In genomic region chr6:34182751-34183531, GRCh38 we compare ENCODE assay signal across 9 cellular contexts. TPM values are rescaled to one million over a fixed set of nuclear protein-coding genes. Genes with fewer than 3 reads are reported as not detected.
DNase-seq lines count a peak whose midpoint lies in the region; ATAC-seq, FAIRE-seq and TF ChIP-seq lines count a peak whose summit lies in the region.
"Had no signal": no experiment of that assay in that cellular context is flagged by ENCODE, and none has a peak within 500 bp of the region (broad histone marks: within the 10 kb centered on the region; RNA-seq: fewer than 3 reads in every experiment).

No MANE protein-coding gene starts in this region.

- H3K27me3 ChIP-seq in H1 (replicated peaks in 1 of 4; ENCODE audit: control insufficient read depth in 3 of 4, extremely low read depth in 1 of 4, insufficient read depth in 3 of 4, low read length in 3 of 4) = no peaks in the 10 kb centered on the region
- no peaks in the 10 kb centered on the region for H3K27me3 ChIP-seq in HAP-1 (ENCODE audit: low read depth)
- H3K27me3 ChIP-seq in tibial nerve = no peaks in the 10 kb centered on the region

- TF ChIP-seq POLR2A in H1 (IDR thresholded peaks at IDR 0.05; ENCODE audit: control extremely low read depth in 1 of 2, low read depth in 2 of 2, low read length in 2 of 2) = no peak
- TF ChIP-seq POLR2A in tibial nerve (IDR thresholded peaks at IDR 0.05) = no peak

- intact Hi-C loops in activated B cell treated with CpG ODN at 0.5 μM for 24 hours (cut with micrococcal nuclease) = loop anchor here (1.0 kb wide), 1 partner anchor 41 kb away; no protein-coding TSS in a partner anchor

- no peak for TF ChIP-seq EP300 in H1 (IDR thresholded peaks at IDR 0.05; ENCODE audit: borderline replicate concordance in 1 of 2, low read depth in 2 of 2, low read length in 2 of 2)
- no peak for TF ChIP-seq EP300 in tibial nerve (IDR thresholded peaks at IDR 0.05)

- H2BK5ac ChIP-seq in H1 (ENCODE audit: low read depth, low read length) = no peak overlapping the region

- peaks cover 1% of the 10 kb centered on the region for H3K36me3 Mint-ChIP-seq in activated B cell treated with CpG ODN at 0.5 μM for 24 hours (ENCODE audit: low read depth)

- H3K27me3 Mint-ChIP-seq in activated B cell treated with CpG ODN at 0.5 μM for 24 hours = no peaks in the 10 kb centered on the region

- H2AFZ ChIP-seq in H1 (ENCODE audit: low read length) = no peak overlapping the region

- no peak overlapping the region for H3K27ac ChIP-seq in H1 (ENCODE audit: low read depth, low read length)
- no peak overlapping the region for H3K27ac ChIP-seq in tibial nerve
- H3K27ac ChIP-seq: KMS-11 had no signal

- in situ Hi-C loops in HAP-1 (cut with MboI; ENCODE audit: low sequenced_read_pairs) = no loop called here

- H3K4me3 Mint-ChIP-seq in activated B cell treated with CpG ODN at 0.5 μM for 24 hours = peak overlapping the region; percentile 79

- H2BK12ac ChIP-seq in H1 (ENCODE audit: low read depth, low read length) = no peak overlapping the region

- no peak overlapping the region for H3K14ac ChIP-seq in H1 (ENCODE audit: insufficient read length)

- H3K4me2 ChIP-seq in H1 (ENCODE audit: insufficient read depth in 1 of 2, low read depth in 2 of 2, low read length in 2 of 2) = no peak overlapping the region
- H3K4me2 ChIP-seq: KMS-11 had no signal

- no peak overlapping the region for H2BK120ac ChIP-seq in H1 (replicated peaks; ENCODE audit: low read depth, low read length)

- no peaks in the 10 kb centered on the region for H3K79me1 ChIP-seq in H1 (ENCODE audit: low read depth, low read length)

- POLR2A ChIA-PET in activated B cell treated with CpG ODN at 0.5 μM for 24 hours (lab: Charles Lee) = interaction anchor here (0.7 to 2.1 kb wide), 9 partner anchors 8 to 394 kb away, joined by 3 to 19 read pairs (median 4); partner anchors contain the start of genes HMGA1, RPS10 and SMIM29
- POLR2A ChIA-PET in H1 (lab: Charles Lee; ENCODE audit: partially characterized antibody) = interaction anchor here (1.1 to 1.6 kb wide), 3 partner anchors 44 to 61 kb away, joined by 3 to 4 read pairs (median 4); no protein-coding TSS in a partner anchor

- peak overlapping the region; percentile 95 for H3K27ac Mint-ChIP-seq in activated B cell treated with CpG ODN at 0.5 μM for 24 hours

- H3K4me3 ChIP-seq in H1 (ENCODE audit: extremely low read depth in 1 of 4, insufficient read depth in 2 of 4, low read depth in 3 of 4, low read length in 4 of 4) (no peak overlapping the region), HAP-1 (no peak overlapping the region), tibial nerve (peak overlapping the region in 1 of 4 donors; percentile 21)

- peaks cover 23% of the 10 kb centered on the region for H3K4me1 Mint-ChIP-seq in activated B cell treated with CpG ODN at 0.5 μM for 24 hours

- no peak overlapping the region for H2BK15ac ChIP-seq in H1 (ENCODE audit: low read length)

- 94% methylated on average over 8 of the region's 8 CpGs; no CpG with 5 or more reads in 1 of the 2 experiments for WGBS in H1 (ENCODE audit: extremely low coverage in 1 of 2, insufficient coverage in 1 of 2, insufficient read length in 1 of 2, insufficient replicate concordance in 2 of 2, low coverage in 1 of 2, low lambda C conversion rate in 2 of 2, missing lambda C conversion rate in 1 of 2), 2 experiments
- WGBS in tibial nerve, 2 donors = 77 to 79% methylated on average over 8 of the region's 8 CpGs

- no peak overlapping the region for H3K18ac ChIP-seq in H1 (ENCODE audit: extremely low read depth, low read length)

- H4K91ac ChIP-seq in H1 (replicated peaks; ENCODE audit: insufficient read length, low read length) = no peak overlapping the region

- no peak overlapping the region for H3K4ac ChIP-seq in H1 (replicated peaks; ENCODE audit: insufficient read length, low read depth, low read length)

- no peak overlapping the region for H3K9ac ChIP-seq in H1 (replicated peaks in 1 of 4; ENCODE audit: extremely low read depth in 1 of 4, low read depth in 3 of 4, low read length in 3 of 4)
- H3K9ac ChIP-seq: KMS-11 had no signal

- H4K5ac ChIP-seq in H1 (ENCODE audit: insufficient read length, low read depth, low read length) = no peak overlapping the region

- CTCF ChIA-PET in activated B cell treated with CpG ODN at 0.5 μM for 24 hours (lab: Charles Lee) = interaction anchor here (0.7 to 3.1 kb wide), 9 partner anchors 13 to 608 kb away, joined by 3 to 11 read pairs (median 3); partner anchors contain the start of genes HMGA1 and SMIM29
- CTCF ChIA-PET in H1 (lab: Charles Lee; ENCODE audit: partially characterized antibody) = interaction anchor here (1.3 to 2.0 kb wide), 4 partner anchors 13 to 67 kb away, joined by 3 to 6 read pairs (median 4); no protein-coding TSS in a partner anchor

- no peaks in the 10 kb centered on the region for H3K9me3 Mint-ChIP-seq in activated B cell treated with CpG ODN at 0.5 μM for 24 hours

- H3K4me1 ChIP-seq in H1 (replicated peaks in 1 of 4; ENCODE audit: control insufficient read depth in 3 of 4, insufficient read depth in 4 of 4, low read length in 3 of 4) (no peaks in the 10 kb centered on the region), HAP-1 (no peaks in the 10 kb centered on the region), tibial nerve (no peaks in the 10 kb centered on the region)

- H3K36me3 ChIP-seq in H1 (ENCODE audit: control insufficient read depth in 2 of 4, insufficient read depth in 4 of 4, low read length in 3 of 4) (no peaks in the 10 kb centered on the region), HAP-1 (replicated peaks) (no peaks in the 10 kb centered on the region), tibial nerve (no peaks in the 10 kb centered on the region)

- peak; percentile 56 for ATAC-seq in HG02973 (IDR thresholded peaks at IDR 0.05; ENCODE audit: unreplicated experiment)
- ATAC-seq in activated B cell treated with CpG ODN at 0.5 μM for 24 hours (ENCODE audit: low read depth) = peak; percentile 84
- no peak for ATAC-seq in HG02588 (IDR thresholded peaks at IDR 0.05; ENCODE audit: unreplicated experiment)

- no peak for FAIRE-seq in H1 (lab: Jason Lieb, UNC)

- TF ChIP-seq RAD21 in H1 (IDR thresholded peaks at IDR 0.05 in 1 of 2, conservative IDR thresholded peaks at IDR 0.05 in 1 of 2; ENCODE audit: low read depth in 2 of 2, low read length in 2 of 2) = no peak

- no peak for DNase-seq in activated B cell treated with CpG ODN at 0.5 μM for 24 hours
- no peak for DNase-seq in H1 (ENCODE audit: low read depth in 1 of 2, low spot score in 2 of 2)
- DNase-seq in stimulated activated CD8-positive, alpha-beta memory T cell treated with anti-CD3 and anti-CD28 coated beads, Interleukin-2, amount 100 ng/mL, for 48 hours (ENCODE audit: low read depth in 2 of 2) = peak; percentile 26 to 53
- DNase-seq in HAP-1 (ENCODE audit: low spot score in 2 of 2) = no peak
- no peak for DNase-seq in tibial nerve (ENCODE audit: low spot score in 2 of 2)
- DNase-seq in NCI-H2196 treated with DMSO at 0.1 percent for 48 hours (lab: John Stamatoyannopoulos, UW; ENCODE audit: unreplicated experiment) = no peak

- no peaks in the 10 kb centered on the region for H4K20me1 ChIP-seq in H1 (replicated peaks in 1 of 2; ENCODE audit: control insufficient read depth in 1 of 2, insufficient read depth in 2 of 2, low read length in 2 of 2)

- H4K8ac ChIP-seq in H1 (ENCODE audit: extremely low read depth, insufficient read depth, low read length) = no peak overlapping the region

- no peak overlapping the region for H3K23ac ChIP-seq in H1 (ENCODE audit: insufficient read length)

- TF ChIP-seq CTCF in activated B cell treated with CpG ODN at 0.5 μM for 24 hours (IDR thresholded peaks at IDR 0.05) = no peak
- no peak for TF ChIP-seq CTCF in H1 (IDR thresholded peaks at IDR 0.05; ENCODE audit: control extremely low read depth in 1 of 3, insufficient read depth in 1 of 3, low read depth in 1 of 3, low read length in 3 of 3)
- no peak for TF ChIP-seq CTCF in tibial nerve (IDR thresholded peaks at IDR 0.05)

- H3K79me2 ChIP-seq in H1 (ENCODE audit: control insufficient read depth in 1 of 2, insufficient read depth in 2 of 2, low read length in 2 of 2) = no peaks in the 10 kb centered on the region

- H3K9me3 ChIP-seq in H1 (ENCODE audit: insufficient read depth in 2 of 2, low read depth in 1 of 2, low read length in 1 of 2) (no peaks in the 10 kb centered on the region; a peak in 1 of 4 replicates), HAP-1 (peaks cover 3% of the 10 kb centered on the region), tibial nerve (peaks cover 0 to 18% (median 0%) of the 10 kb centered on the region in 4 donors)

- no peak overlapping the region for H2BK20ac ChIP-seq in H1 (ENCODE audit: low read length)

- no peak overlapping the region for H2AK5ac ChIP-seq in H1 (ENCODE audit: low read depth, low read length)

- no peak overlapping the region for H3K56ac ChIP-seq in H1 (replicated peaks; ENCODE audit: insufficient read length, low read depth, low read length)

- no peaks in the 10 kb centered on the region for H3K23me2 ChIP-seq in H1 (ENCODE audit: low read depth, low read length)

RNA-seq across cellular contexts. Expression of gene GRM4, which starts 37.1 kb away (rescaled TPM):
- total RNA-seq in activated B cell treated with CpG ODN at 0.5 μM for 24 hours (not detected in 2 replicates), tibial nerve (not detected)
- total RNA-seq in H1 (2021; fragmentation: NEBNext Ultra II Directional; extraction: Animal tissue kit (Norgen Biotek cat#: 25700)) = 18.7 and 21.5 TPM in 2 replicates
- 19.6 and 24.2 TPM in 2 replicates for polyA plus RNA-seq in H1 (2011; rRNA removed)
- polyA plus RNA-seq in H1 (2011; cell fraction: cytosol; rRNA removed) = 9.2 TPM
- 32.8 TPM for polyA plus RNA-seq in H1 (2011; cell fraction: nucleus; rRNA removed)
- 9.0 to 19.1 TPM (median 15.6 TPM) in 4 replicates for polyA plus RNA-seq in H1 (2012, experiment 1 of 2)
- 9.6 TPM for polyA plus RNA-seq in H1 (2012, experiment 2 of 2)
- 27.2 TPM for polyA plus RNA-seq in H1 (2013, experiment 1 of 2)
- polyA plus RNA-seq in H1 (2013, experiment 2 of 2) = 27.6 TPM
- polyA minus RNA-seq in H1 (2011; rRNA and poly(A)+ RNA removed) = 15.4 and 22.9 TPM in 2 replicates
- polyA minus RNA-seq in H1 (2011; cell fraction: cytosol; rRNA and poly(A)+ RNA removed) = 17.1 TPM
- polyA minus RNA-seq in H1 (2011; cell fraction: nucleus; rRNA and poly(A)+ RNA removed) = 16.3 TPM

RNA-seq across cellular contexts. Expression of gene HMGA1, which starts 53.7 kb away (rescaled TPM):
- total RNA-seq in activated B cell treated with CpG ODN at 0.5 μM for 24 hours = 186 and 188 TPM in 2 replicates
- total RNA-seq in H1 (2021; fragmentation: NEBNext Ultra II Directional; extraction: Animal tissue kit (Norgen Biotek cat#: 25700)) = 2,636 and 2,728 TPM in 2 replicates
- 1,557 and 2,732 TPM in 2 replicates for polyA plus RNA-seq in H1 (2011; rRNA removed)
- polyA plus RNA-seq in H1 (2011; cell fraction: cytosol; rRNA removed) = 964 TPM
- 1,246 TPM for polyA plus RNA-seq in H1 (2011; cell fraction: nucleus; rRNA removed)
- polyA plus RNA-seq in H1 (2012, experiment 1 of 2) = 1,617 to 2,329 TPM (median 2,130 TPM) in 4 replicates
- 2,251 TPM for polyA plus RNA-seq in H1 (2012, experiment 2 of 2)
- 2,575 TPM for polyA plus RNA-seq in H1 (2013, experiment 1 of 2)
- 2,634 TPM for polyA plus RNA-seq in H1 (2013, experiment 2 of 2)
- 338 and 485 TPM in 2 replicates for polyA minus RNA-seq in H1 (2011; rRNA and poly(A)+ RNA removed)
- polyA minus RNA-seq in H1 (2011; cell fraction: cytosol; rRNA and poly(A)+ RNA removed) = 832 TPM
- polyA minus RNA-seq in H1 (2011; cell fraction: nucleus; rRNA and poly(A)+ RNA removed) = 540 TPM
- 10 to 100 TPM in 1 of 4 donors, 1 to 10 TPM in 3; 6.5 to 32.7 (median 7.8) TPM for total RNA-seq in tibial nerve

Comparison
In these comparisons a context has a peak if more than half of its experiments do, and no peak if none do; other contexts are left out.
1. DNase-seq: peak in stimulated activated CD8-positive, alpha-beta memory T cell treated with anti-CD3 and anti-CD28 coated beads, Interleukin-2, amount 100 ng/mL, for 48 hours (2 of 2); none in activated B cell treated with CpG ODN at 0.5 μM for 24 hours (single experiment), H1 (0 of 2), HAP-1 (0 of 2), tibial nerve (0 of 2) and NCI-H2196 treated with DMSO at 0.1 percent for 48 hours (single experiment).
2. RNA of gene GRM4, which starts 37.1 kb away (total RNA-seq): 18.7 to 21.5 TPM in H1; not detected in activated B cell treated with CpG ODN at 0.5 μM for 24 hours and not detected in tibial nerve; every median in the first group is over 10 times any median in the second.
3. RNA of gene HMGA1, which starts 53.7 kb away (total RNA-seq): 2,636 to 2,728 TPM in H1; 186 to 188 TPM in activated B cell treated with CpG ODN at 0.5 μM for 24 hours and 6.5 to 32.7 TPM in tibial nerve; every median in the first group is over 10 times any median in the second.